Comparison of ENCODE assay signal across 29 cellular contexts in the genomic region with DNA sequence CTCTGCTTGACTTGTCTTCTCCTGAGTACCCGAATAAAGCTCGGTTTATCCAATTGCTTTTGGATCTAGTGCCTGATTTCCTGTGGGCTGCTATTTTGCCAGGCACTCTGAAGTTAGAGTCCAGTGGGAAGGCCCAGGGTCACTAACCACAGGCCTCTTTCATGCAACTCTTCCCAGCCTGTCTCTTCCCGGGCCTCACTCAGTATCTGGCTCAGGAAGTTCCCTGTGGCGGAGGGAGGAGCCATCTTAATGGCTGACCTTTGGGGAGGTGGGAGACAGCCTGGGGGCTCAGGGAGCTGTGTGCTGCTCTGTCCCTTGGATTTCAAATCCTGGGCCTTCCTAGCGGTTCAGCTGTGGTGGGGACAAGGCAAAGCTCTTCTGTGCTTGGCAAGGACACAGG.
"Had no signal": no experiment of that assay in that cellular context is flagged by ENCODE, and none has a peak within 500 bp of the region (broad histone marks: within the 10 kb centered on the region; RNA-seq: fewer than 3 reads in every experiment).

No MANE protein-coding gene starts in this region.

- H3K36me3 ChIP-seq: heart right ventricle, neural progenitor cell, prostate gland, right atrium auricular region had no signal

- ATAC-seq: heart right ventricle; left lobe of liver; mucosa of descending colon; natural killer cell treated with Interleukin-12 subunit alpha and Interleukin-12 subunit beta and Interleukin-15 and Interleukin-18, amount 100 ng/mL, for 72 hours; sciatic nerve; stimulated activated memory B cell treated with anti-CD40 and anti-IgM and Interleukin-4, amounts not matched to agents 10 μg/mL and 1 μg/mL and 100 μg/mL, for 72 hours; stimulated activated naive CD8-positive, alpha-beta T cell treated with anti-CD3 and anti-CD28 coated beads, Interleukin-15, Interleukin-2, amounts not matched to agents 100 U/mL and 50 U/mL, for 24 hours had no signal

- H3K9me3 Mint-ChIP-seq: memory B cell; naive B cell; natural killer cell treated with Interleukin-12 subunit alpha and Interleukin-12 subunit beta and Interleukin-15 and Interleukin-18, amount 100 ng/mL, for 72 hours; stimulated activated memory B cell treated with anti-CD40 and anti-IgM and Interleukin-4, amounts not matched to agents 10 μg/mL and 1 μg/mL and 100 μg/mL, for 72 hours had no signal

- H3K27me3 ChIP-seq: dorsolateral prefrontal cortex, esophagus muscularis mucosa, heart right ventricle, neural progenitor cell, right atrium auricular region, testis, tibial artery had no signal

- H3K27ac ChIP-seq: dorsolateral prefrontal cortex, esophagus muscularis mucosa, heart right ventricle, neural progenitor cell, prostate gland, right atrium auricular region, testis, tibial artery had no signal

- H3K9me3 ChIP-seq: mucosa of descending colon, prostate gland, testis had no signal

- H3K4me3 ChIP-seq: dorsolateral prefrontal cortex, esophagus muscularis mucosa, heart right ventricle, lung, mucosa of descending colon, neural progenitor cell, prostate gland, right atrium auricular region, testis, tibial artery had no signal

- H3K27ac Mint-ChIP-seq: memory B cell; mesothelial cell of epicardium; naive B cell; natural killer cell treated with Interleukin-12 subunit alpha and Interleukin-12 subunit beta and Interleukin-15 and Interleukin-18, amount 100 ng/mL, for 72 hours; neural progenitor cell; stimulated activated memory B cell treated with anti-CD40 and anti-IgM and Interleukin-4, amounts not matched to agents 10 μg/mL and 1 μg/mL and 100 μg/mL, for 72 hours; type B pancreatic cell had no signal

- DNase-seq: dorsolateral prefrontal cortex; effector CD8-positive, alpha-beta T cell; foreskin melanocyte; glutamatergic neuron; heart right ventricle; hippocampal formation; kidney; mucosa of descending colon; naive B cell; nucleus accumbens; stimulated activated CD4-positive, alpha-beta T cell treated with anti-CD3 and anti-CD28 coated beads, Interleukin-4, amount 100 ng/mL, for 4 hours; stimulated activated naive CD8-positive, alpha-beta T cell treated with anti-CD3 and anti-CD28 coated beads, Interleukin-15, Interleukin-2, amounts not matched to agents 100 U/mL and 50 U/mL, for 24 hours; substantia nigra; testis; tibial artery had no signal

- H3K36me3 Mint-ChIP-seq: natural killer cell treated with Interleukin-12 subunit alpha and Interleukin-12 subunit beta and Interleukin-15 and Interleukin-18, amount 100 ng/mL, for 72 hours; neural progenitor cell had no signal

- H3K27me3 Mint-ChIP-seq: memory B cell; naive B cell; natural killer cell treated with Interleukin-12 subunit alpha and Interleukin-12 subunit beta and Interleukin-15 and Interleukin-18, amount 100 ng/mL, for 72 hours; stimulated activated memory B cell treated with anti-CD40 and anti-IgM and Interleukin-4, amounts not matched to agents 10 μg/mL and 1 μg/mL and 100 μg/mL, for 72 hours; type B pancreatic cell had no signal

- H3K4me1 ChIP-seq: esophagus muscularis mucosa, heart right ventricle, neural progenitor cell, prostate gland, right atrium auricular region, testis, tibial artery had no signal

- FAIRE-seq: colon, endothelial cell of umbilical vein, kidney had no signal

- H3K4me1 Mint-ChIP-seq: memory B cell; mesothelial cell of epicardium; naive B cell; stimulated activated memory B cell treated with anti-CD40 and anti-IgM and Interleukin-4, amounts not matched to agents 10 μg/mL and 1 μg/mL and 100 μg/mL, for 72 hours had no signal

- H2AFZ ChIP-seq: neural progenitor cell had no signal

- H3K4me3 Mint-ChIP-seq: memory B cell; mesothelial cell of epicardium; naive B cell; natural killer cell treated with Interleukin-12 subunit alpha and Interleukin-12 subunit beta and Interleukin-15 and Interleukin-18, amount 100 ng/mL, for 72 hours; neural progenitor cell; stimulated activated memory B cell treated with anti-CD40 and anti-IgM and Interleukin-4, amounts not matched to agents 10 μg/mL and 1 μg/mL and 100 μg/mL, for 72 hours; type B pancreatic cell had no signal

- H3K4me2 ChIP-seq: neural progenitor cell had no signal
